Comparison of ENCODE assay signal across 25 cellular contexts in genomic region chr4:152037435-152037834, GRCh38.
"Had no signal": no experiment of that assay in that cellular context is flagged by ENCODE, and none has a peak within 500 bp of the region (broad histone marks: within the 10 kb centered on the region; RNA-seq: fewer than 3 reads in every experiment).

No MANE protein-coding gene starts in this region.

- H3K36me3 ChIP-seq: brain microvascular endothelial cell, left lung, neutrophil, upper lobe of left lung, vagina had no signal

- ATAC-seq: esophagus mucosa, left lung had no signal

- FAIRE-seq: astrocyte, endothelial cell of umbilical vein, TTC549 had no signal

- DNase-seq: activated CD4-positive, alpha-beta T cell treated with anti-CD3 and anti-CD28 coated beads for 4 hours; activated CD4-positive, alpha-beta T cell treated with anti-CD3 and anti-CD28 coated beads, Interleukin-2, amount 50 U/mL, for 4 hours; activated CD8-positive, alpha-beta memory T cell treated with anti-CD3 and anti-CD28 coated beads for 24 hours; activated effector memory CD4-positive, alpha-beta T cell treated with Interleukin-2 at 50 U/mL for 16 hours; activated naive CD4-positive, alpha-beta T cell treated with Interleukin-2 at 50 U/mL for 16 hours; brain microvascular endothelial cell; caudate nucleus; foreskin fibroblast; kidney glomerular epithelial cell; left lung; mammary epithelial cell; naive B cell; nephron progenitor cell; stimulated activated CD4-positive, alpha-beta T cell treated with anti-CD3 and anti-CD28 coated beads, Interleukin-15, amount 100 ng/mL, for 24 hours; stimulated activated CD4-positive, alpha-beta T cell treated with anti-CD3 and anti-CD28 coated beads, Interleukin-2, amount 100 ng/mL, for 24 hours; stimulated activated naive CD4-positive, alpha-beta T cell treated with Interleukin-2 at 50 U/mL for 16 hours; testis; upper lobe of left lung had no signal

- H3K27me3 ChIP-seq: brain microvascular endothelial cell, left lung, neutrophil, testis, upper lobe of left lung, vagina had no signal

- H3K4me3 ChIP-seq: left lung, testis, upper lobe of left lung, vagina had no signal

- H3K27ac ChIP-seq: brain microvascular endothelial cell, left lung, neutrophil, testis, upper lobe of left lung, vagina, VCaP had no signal

- H3K4me1 ChIP-seq: left lung, testis, upper lobe of left lung, vagina had no signal

- H3K9me3 ChIP-seq: left lung, neutrophil, testis, upper lobe of left lung, vagina had no signal
